In the genomic region with DNA sequence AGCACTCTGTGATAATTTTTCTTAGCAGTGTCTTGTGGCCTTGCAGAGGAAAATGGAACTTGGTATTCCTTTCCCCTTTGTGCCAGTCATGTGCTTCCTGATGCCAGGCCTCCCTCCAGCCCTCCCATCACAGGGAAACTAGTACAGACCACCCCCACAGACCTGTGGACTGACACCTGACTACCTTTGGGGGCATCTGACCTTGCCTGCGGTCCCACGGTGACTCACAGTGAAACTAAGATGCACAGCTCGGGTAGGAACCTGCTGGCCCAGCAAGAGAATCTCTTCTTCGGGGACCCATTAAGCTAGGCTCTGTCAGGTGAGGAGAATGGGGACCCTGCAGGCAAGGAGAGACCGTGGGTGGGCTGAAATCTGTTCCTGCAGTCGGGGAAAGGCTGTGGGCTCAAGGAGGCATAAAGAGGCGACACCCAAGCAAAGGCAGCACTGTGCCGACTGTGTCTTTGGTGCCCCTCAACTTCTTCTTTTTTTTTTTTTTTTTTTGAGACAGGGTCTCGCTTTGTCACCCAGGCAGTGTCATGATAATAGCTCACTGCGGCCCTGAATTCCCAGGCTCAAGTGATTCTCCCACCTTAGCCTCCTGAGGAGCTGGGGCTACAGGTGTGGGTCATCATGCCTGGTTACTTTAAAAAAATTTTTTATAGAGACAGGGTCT, we compare ENCODE assay signal across 8 cellular contexts. TPM values are rescaled to one million over a fixed set of nuclear protein-coding genes. Genes with fewer than 3 reads are reported as not detected.
A peak's percentile ranks its signal among the peaks of the same experiment; 100 is the strongest.
DNase-seq lines count a peak whose midpoint lies in the region; ATAC-seq and TF ChIP-seq lines count a peak whose summit lies in the region.

No MANE protein-coding gene starts in this region.

- H3K27me3 ChIP-seq in GM06990 (replicated peaks; ENCODE audit: control insufficient read depth, insufficient read depth, low read length), result no peaks in the 10 kb centered on the region

- no peaks in the 10 kb centered on the region for H3K27me3 Mint-ChIP-seq in naive B cell

- peaks cover 39 to 49% (median 43%) of the 10 kb centered on the region in 3 donors for H3K4me1 Mint-ChIP-seq in naive B cell

- peak overlapping the region; percentile 51 for H3K27ac ChIP-seq in RWPE1

- POLR2A ChIA-PET in RWPE1 (lab: Yijun Ruan, JAX; ENCODE audit: low non-redundant PET), result no interaction called here

- H3K4me3 Mint-ChIP-seq in naive B cell, result peak overlapping the region; percentile 67 to 91 (median 80)

- no peaks in the 10 kb centered on the region for H3K36me3 Mint-ChIP-seq in naive B cell

- TF ChIP-seq CTCF in GM06990 (IDR thresholded peaks at IDR 0.05; ENCODE audit: insufficient read depth, low read length, poor library complexity, severe bottlenecking) (no peak), RWPE1 (conservative IDR thresholded peaks at IDR 0.05; ENCODE audit: low read depth) (no peak), foreskin fibroblast (IDR thresholded peaks at IDR 0.05; ENCODE audit: low read depth, low read length) (no peak)

- CTCF ChIA-PET in RWPE1 (lab: Yijun Ruan, JAX), result interaction anchor here (0.5 kb wide), 1 partner anchor 160 kb away, joined by 4 read pairs; no protein-coding TSS in a partner anchor

- H3K9me3 Mint-ChIP-seq in naive B cell, result no peaks in the 10 kb centered on the region

- no peaks in the 10 kb centered on the region for H3K36me3 ChIP-seq in GM06990 (ENCODE audit: control insufficient read depth, insufficient read depth, low read length)

- DNase-seq in GM06990 (ENCODE audit: extremely low read depth, insufficient read length) (peak; percentile 81), RWPE1 (ENCODE audit: low spot score) (no peak), naive B cell (peak; percentile 74), foreskin fibroblast (no peak), iPS-NIHi7 (ENCODE audit: extremely low spot score) (no peak), mucosa of gallbladder (ENCODE audit: low spot score) (no peak), NCI-H1694 treated with DMSO at 0.1 percent for 48 hours (lab: John Stamatoyannopoulos, UW) (no peak)

- H3K4me3 ChIP-seq in GM06990 (replicated peaks; ENCODE audit: low read depth, low read length) (no peak overlapping the region), foreskin fibroblast (ENCODE audit: low read depth in 1 of 2, low read length in 2 of 2) (no peak overlapping the region)

- ATAC-seq in GM21619 (IDR thresholded peaks at IDR 0.05; ENCODE audit: unreplicated experiment) (peak; percentile 59), naive B cell (ENCODE audit: low read depth in 2 of 2) (peak; percentile 38 to 58)

- H3K27ac Mint-ChIP-seq in naive B cell, result peak overlapping the region; percentile 96 to 100 (median 99)

RNA-seq across cellular contexts. Expression of a gene that starts 20.9 kb away (rescaled TPM):
- 1 to 10 TPM; 1.0 to 4.3 (median 2.4) TPM for polyA plus RNA-seq in naive B cell (ENCODE audit: low read depth in 6 of 6)
- total RNA-seq in mucosa of gallbladder, result 51.5 TPM

RNA-seq across cellular contexts. Expression of a gene that starts 32.6 kb away (rescaled TPM):
- 10 to 100 TPM; 10.9 to 28.0 (median 15.6) TPM for polyA plus RNA-seq in naive B cell (ENCODE audit: low read depth in 6 of 6)
- 61.4 TPM for total RNA-seq in mucosa of gallbladder

RNA-seq across cellular contexts. Expression of a gene that starts 53.7 kb away (rescaled TPM):
- 1 to 10 TPM in 3 of 6 donors, under 1 TPM in 2, not detected in 1; 0.78 to 2.4 (median 1.4) TPM for polyA plus RNA-seq in naive B cell (ENCODE audit: low read depth in 6 of 6)
- 2.1 TPM for total RNA-seq in mucosa of gallbladder

Comparison
In these comparisons a context has a peak if more than half of its experiments do, and no peak if none do; other contexts are left out.
1. DNase-seq: peak in GM06990 (single experiment) and naive B cell (single experiment); none in RWPE1 (single experiment), foreskin fibroblast (0 of 2), iPS-NIHi7 (single experiment), mucosa of gallbladder (single experiment) and NCI-H1694 treated with DMSO at 0.1 percent for 48 hours (single experiment).